In genomic region chr3:144028798-144029411, GRCh38 we compare ENCODE assay signal across 10 cellular contexts. TPM values are rescaled to one million over a fixed set of nuclear protein-coding genes. Genes with fewer than 3 reads are reported as not detected.
A peak's percentile ranks its signal among the peaks of the same experiment; 100 is the strongest.
DNase-seq lines count a peak whose midpoint lies in the region; ATAC-seq, FAIRE-seq and TF ChIP-seq lines count a peak whose summit lies in the region.
"Had no signal": no experiment of that assay in that cellular context is flagged by ENCODE, and none has a peak within 500 bp of the region (broad histone marks: within the 10 kb centered on the region; RNA-seq: fewer than 3 reads in every experiment).

No MANE protein-coding gene starts in this region.

- no peaks in the 10 kb centered on the region for H3K9me3 Mint-ChIP-seq in neural progenitor cell

- SMC1A ChIA-PET in GM12878 (lab: Charles Lee; ENCODE audit: uncharacterized antibody, unreplicated experiment), result interaction anchor here (7.5 kb wide), 1 partner anchor 53 kb away, joined by 53 read pairs; no protein-coding TSS in a partner anchor

- H3K4me3 ChIP-seq in GM12878, result no peak overlapping the region
- H3K4me3 ChIP-seq in esophagus squamous epithelium, result no peak overlapping the region
- no peak overlapping the region for H3K4me3 ChIP-seq in mesendoderm (ENCODE audit: low read length)
- H3K4me3 ChIP-seq in neural progenitor cell, result no peak overlapping the region
- H3K4me3 ChIP-seq: psoas muscle had no signal

- H3K4me1 ChIP-seq in GM12878 (ENCODE audit: control insufficient read depth, insufficient read depth, low read length) (peaks cover 33% of the 10 kb centered on the region), esophagus squamous epithelium (peaks cover 6 to 17% (median 9%) of the 10 kb centered on the region in 3 donors), mesendoderm (ENCODE audit: control insufficient read depth, low read depth, low read length) (no peaks in the 10 kb centered on the region), neural progenitor cell (no peaks in the 10 kb centered on the region)

- H2AFZ ChIP-seq in GM12878 (ENCODE audit: control insufficient read depth, low read depth, low read length), result no peak overlapping the region
- H2AFZ ChIP-seq in neural progenitor cell (replicated peaks), result no peak overlapping the region

- 25% methylated on average over 4 of the region's 4 CpGs for WGBS in GM12878 (ENCODE audit: insufficient coverage, insufficient replicate concordance, low lambda C conversion rate, missing lambda C conversion rate)
- WGBS in esophagus squamous epithelium, 2 donors, result 66 to 71% methylated on average over 4 of the region's 4 CpGs
- WGBS in mesendoderm (ENCODE audit: extremely low coverage, insufficient coverage, low lambda C conversion rate), result no CpG with 5 or more reads among the region's 4 CpGs

- H3K79me1 ChIP-seq in mesendoderm (ENCODE audit: low read length), result no peaks in the 10 kb centered on the region

- H3K36me3 ChIP-seq in GM12878 (ENCODE audit: control insufficient read depth in 2 of 2, insufficient read depth in 2 of 2, low read length in 1 of 2) (no peaks in the 10 kb centered on the region), esophagus squamous epithelium (no peaks in the 10 kb centered on the region), mesendoderm (ENCODE audit: control insufficient read depth, insufficient read depth, low read length) (no peaks in the 10 kb centered on the region), neural progenitor cell (no peaks in the 10 kb centered on the region)

- H4K20me1 ChIP-seq in GM12878 (ENCODE audit: control insufficient read depth, insufficient read depth), result no peaks in the 10 kb centered on the region
- H4K20me1 ChIP-seq in neural progenitor cell (ENCODE audit: low read depth), result no peaks in the 10 kb centered on the region

- peaks cover 2% of the 10 kb centered on the region for H3K27me3 Mint-ChIP-seq in neural progenitor cell (ENCODE audit: insufficient read depth, low read depth)

- DNase-seq in GM13977 (ENCODE audit: low spot score) (peak; percentile 32), GM12878 (ENCODE audit: low read depth, low spot score) (peak; percentile 72), esophagus squamous epithelium (lab: John Stamatoyannopoulos, UW) (no peak), mesendoderm (no peak), neural progenitor cell (ENCODE audit: low spot score) (no peak), D721Med (ENCODE audit: insufficient read length, low spot score) (no peak)
- DNase-seq: psoas muscle had no signal

- TF ChIP-seq POLR2A in GM12878 (IDR thresholded peaks at IDR 0.05; ENCODE audit: low read depth, low read length) (no peak), esophagus squamous epithelium (IDR thresholded peaks at IDR 0.05) (no peak)

- no peak overlapping the region for H3K56ac ChIP-seq in mesendoderm (ENCODE audit: low read length)

- no peak overlapping the region for H4K8ac ChIP-seq in mesendoderm (ENCODE audit: low read depth, low read length)

- no peaks in the 10 kb centered on the region for H3F3A ChIP-seq in neural progenitor cell (ENCODE audit: low read depth)

- RAD21 ChIA-PET in GM12878 (lab: Charles Lee; ENCODE audit: unreplicated experiment), result interaction anchor here (0.6 to 1.5 kb wide), 3 partner anchors 51 to 56 kb away, joined by 3 to 5 read pairs (median 4); no protein-coding TSS in a partner anchor

- POLR2A ChIA-PET in GM12878 (lab: Charles Lee), result no interaction called here

- H3K4ac ChIP-seq in mesendoderm (ENCODE audit: low read depth, low read length), result no peak overlapping the region

- TF ChIP-seq EP300 in GM12878 (IDR thresholded peaks at IDR 0.05; ENCODE audit: borderline replicate concordance in 1 of 2, control insufficient read depth in 1 of 2, low read depth in 2 of 2, low read length in 2 of 2), result peak; percentile 86 to 99

- H3K27ac Mint-ChIP-seq in neural progenitor cell, result no peak overlapping the region
- H3K27ac Mint-ChIP-seq: stimulated activated effector memory CD8-positive, alpha-beta T cell treated with anti-CD3 and anti-CD28 coated beads, Interleukin-12 subunit alpha, Interleukin-12 subunit beta, amount 100 ng/mL, for 72 hours had no signal

- BruUV-seq in GM12878 (replicated peaks; lab: Mats Ljungman, UMichigan), result no TSS peak

- no peak overlapping the region for H2AK5ac ChIP-seq in mesendoderm (ENCODE audit: low read length)

- H3K27me3 ChIP-seq in GM12878 (replicated peaks in 1 of 2; ENCODE audit: control insufficient read depth in 2 of 2, insufficient read depth in 2 of 2, low read length in 1 of 2), result no peaks in the 10 kb centered on the region
- H3K27me3 ChIP-seq in esophagus squamous epithelium, result no peaks in the 10 kb centered on the region
- no peaks in the 10 kb centered on the region for H3K27me3 ChIP-seq in mesendoderm (ENCODE audit: insufficient read depth, low read length, poor library complexity)
- H3K27me3 ChIP-seq in neural progenitor cell, result no peaks in the 10 kb centered on the region

- TF ChIP-seq CTCF in GM13977 (IDR thresholded peaks at IDR 0.05; ENCODE audit: extremely low read depth, insufficient read depth, missing control alignments) (peak; percentile 12), GM12878 (IDR thresholded peaks at IDR 0.05 in 2 of 3, conservative IDR thresholded peaks at IDR 0.05 in 1 of 3; ENCODE audit: control insufficient read depth in 2 of 3, extremely low read depth in 1 of 3, insufficient read depth in 1 of 3, low read depth in 3 of 3, low read length in 3 of 3) (peak in 1 of 3 experiments; percentile 24; a peak in 1 of 6 replicates), esophagus squamous epithelium (IDR thresholded peaks at IDR 0.05) (no peak), neural progenitor cell (IDR thresholded peaks at IDR 0.05) (no peak), D721Med (IDR thresholded peaks at IDR 0.05; ENCODE audit: insufficient read depth, missing control alignments) (no peak)

- peaks cover 13% of the 10 kb centered on the region for H3K4me1 Mint-ChIP-seq in neural progenitor cell
- H3K4me1 Mint-ChIP-seq: stimulated activated effector memory CD8-positive, alpha-beta T cell treated with anti-CD3 and anti-CD28 coated beads, Interleukin-12 subunit alpha, Interleukin-12 subunit beta, amount 100 ng/mL, for 72 hours had no signal

- no peak overlapping the region for H2BK5ac ChIP-seq in mesendoderm (ENCODE audit: low read length)

- intact Hi-C loops in GM12878 (cut with micrococcal nuclease; ENCODE audit: unreplicated experiment), result loop anchor here (2.0 kb wide), 2 partner anchors 56 to 100 kb away; no protein-coding TSS in a partner anchor
- intact Hi-C loops in esophagus squamous epithelium (cut with DNase I), result no loop called here

- H3K27ac ChIP-seq in GM12878 (ENCODE audit: control insufficient read depth, insufficient read depth), result peak overlapping the region; percentile 77
- no peak overlapping the region for H3K27ac ChIP-seq in esophagus squamous epithelium
- H3K27ac ChIP-seq in mesendoderm (ENCODE audit: low read depth, low read length), result no peak overlapping the region
- no peak overlapping the region for H3K27ac ChIP-seq in neural progenitor cell
- H3K27ac ChIP-seq: psoas muscle had no signal

- no peaks in the 10 kb centered on the region for H3K36me3 Mint-ChIP-seq in neural progenitor cell
- H3K36me3 Mint-ChIP-seq: stimulated activated effector memory CD8-positive, alpha-beta T cell treated with anti-CD3 and anti-CD28 coated beads, Interleukin-12 subunit alpha, Interleukin-12 subunit beta, amount 100 ng/mL, for 72 hours had no signal

- CTCF ChIA-PET in GM12878 (lab: Yijun Ruan, JAX), result no interaction called here

- peak; percentile 90 for FAIRE-seq in GM12878 (lab: Jason Lieb, UNC)
- no peak for FAIRE-seq in D721Med (lab: Jason Lieb, UNC)

- ATAC-seq in GM21447 (IDR thresholded peaks at IDR 0.05; ENCODE audit: unreplicated experiment), result peak; percentile 89
- peak; percentile 85 for ATAC-seq in HG03342 (IDR thresholded peaks at IDR 0.05; ENCODE audit: unreplicated experiment)
- peak; percentile 93 for ATAC-seq in GM12878
- ATAC-seq: psoas muscle; stimulated activated effector memory CD8-positive, alpha-beta T cell treated with anti-CD3 and anti-CD28 coated beads, Interleukin-12 subunit alpha, Interleukin-12 subunit beta, amount 100 ng/mL, for 72 hours had no signal

- no peak overlapping the region for H2BK15ac ChIP-seq in mesendoderm (replicated peaks; ENCODE audit: low read depth)

- no peak overlapping the region for H3K4me3 Mint-ChIP-seq in neural progenitor cell
- H3K4me3 Mint-ChIP-seq: stimulated activated effector memory CD8-positive, alpha-beta T cell treated with anti-CD3 and anti-CD28 coated beads, Interleukin-12 subunit alpha, Interleukin-12 subunit beta, amount 100 ng/mL, for 72 hours had no signal

- no peak for TF ChIP-seq RAD21 in GM12878 (IDR thresholded peaks at IDR 0.05; ENCODE audit: insufficient read depth, low read depth, low read length)

- no peak overlapping the region for H3K18ac ChIP-seq in mesendoderm (ENCODE audit: low read length)

- H3K4me2 ChIP-seq in GM12878 (ENCODE audit: control insufficient read depth, insufficient read depth) (peak overlapping the region; percentile 87), mesendoderm (ENCODE audit: low read length) (no peak overlapping the region), neural progenitor cell (no peak overlapping the region)

- H3K23ac ChIP-seq in mesendoderm (ENCODE audit: low read length), result no peak overlapping the region

- in situ Hi-C loops in GM13977 (cut with MboI; ENCODE audit: low pct_unique_long_range_greater_than_20kb, low sequenced_read_pairs, unreplicated experiment) (no loop called here), GM12878 (cut with MboI) (no loop called here)

- H3K79me2 ChIP-seq in GM12878 (ENCODE audit: control insufficient read depth, insufficient read depth, low read length), result no peaks in the 10 kb centered on the region
- no peaks in the 10 kb centered on the region for H3K79me2 ChIP-seq in mesendoderm (ENCODE audit: control insufficient read depth, insufficient read depth, low read length)
- H3K79me2 ChIP-seq in neural progenitor cell (ENCODE audit: low read depth), result no peaks in the 10 kb centered on the region

- H3K9me3 ChIP-seq in GM12878 (replicated peaks; ENCODE audit: control insufficient read depth, insufficient read depth, low read length) (no peaks in the 10 kb centered on the region; the same call in 2 of the 3 replicates), esophagus squamous epithelium (no peaks in the 10 kb centered on the region), neural progenitor cell (ENCODE audit: low read depth) (no peaks in the 10 kb centered on the region)
- H3K9me3 ChIP-seq: psoas muscle had no signal

- H3K9ac ChIP-seq in GM12878 (ENCODE audit: control insufficient read depth, insufficient read depth, low read length), result no peak overlapping the region
- H3K9ac ChIP-seq in mesendoderm (ENCODE audit: low read length), result no peak overlapping the region
- no peak overlapping the region for H3K9ac ChIP-seq in neural progenitor cell

- no peak overlapping the region for H4K5ac ChIP-seq in mesendoderm (ENCODE audit: low read length)

- no peak overlapping the region for H2BK120ac ChIP-seq in mesendoderm (ENCODE audit: low read depth, low read length)

RNA-seq across cellular contexts. Expression of gene DIPK2A, which starts 57.3 kb away (rescaled TPM):
- 23.0 and 26.6 TPM in 2 replicates for total RNA-seq in GM12878 (2013; cell fraction: nucleolus; rRNA removed)
- total RNA-seq in GM12878 (2014; rRNA removed), result 28.5 and 36.4 TPM in 2 replicates
- 15.4 and 15.8 TPM in 2 replicates for total RNA-seq in GM12878 (2014; rRNA removed; fragmentation: Illumina TruSeq; extraction: Trizol)
- total RNA-seq in GM12878 (2021), result 15.6 and 17.3 TPM in 2 replicates
- polyA plus RNA-seq in GM12878 (2011; ENCODE audit: low read depth), result 3.6 TPM
- 7.3 and 12.9 TPM in 2 replicates for polyA plus RNA-seq in GM12878 (2011; rRNA removed)
- polyA plus RNA-seq in GM12878 (2011; cell fraction: cytosol; rRNA removed), result 6.1 and 8.6 TPM in 2 replicates
- 10.5 and 11.1 TPM in 2 replicates for polyA plus RNA-seq in GM12878 (2011; cell fraction: nucleus; rRNA removed)
- 10.7 and 11.5 TPM in 2 replicates for polyA plus RNA-seq in GM12878 (2012)
- 11.4 and 15.5 TPM in 2 replicates for polyA plus RNA-seq in GM12878 (2014; fragmentation: Illumina TruSeq; extraction: Trizol)
- polyA plus RNA-seq in GM12878 (2014; fragmentation: Nextera tagmentation; extraction: Ambion mirVana), result 10 to 100 TPM in 1 of 2 experiments, 1 to 10 TPM in 1; 4.6 to 14.5 TPM
- polyA plus RNA-seq in GM12878 (2014; rRNA removed), result 8.8 and 11.5 TPM in 2 replicates
- polyA plus RNA-seq in GM12878 (2016; fragmentation: Nextera tagmentation; extraction: Ambion mirVana), result 10 to 100 TPM; 15.9 to 21.9 TPM
- 12.8 and 13.2 TPM in 2 replicates for polyA minus RNA-seq in GM12878 (2011; rRNA and poly(A)+ RNA removed)
- polyA minus RNA-seq in GM12878 (2011; cell fraction: cytosol; rRNA and poly(A)+ RNA removed), result 13.3 and 14.3 TPM in 2 replicates
- 37.1 and 62.5 TPM in 2 replicates for polyA minus RNA-seq in GM12878 (2011; cell fraction: nucleus; rRNA and poly(A)+ RNA removed)
- 10 to 100 TPM; 31.7 to 40.1 (median 36.1) TPM for total RNA-seq in esophagus squamous epithelium
- polyA plus RNA-seq in mesendoderm (2013, experiment 1 of 2), result 32.7 TPM
- 34.3 TPM for polyA plus RNA-seq in mesendoderm (2013, experiment 2 of 2)
- total RNA-seq in neural progenitor cell (ENCODE audit: low replicate concordance), result 29.9 and 49.0 TPM in 2 replicates

Comparison
In these comparisons a context has a peak if more than half of its experiments do, and no peak if none do; other contexts are left out.
1. DNase-seq: peak in GM13977 (single experiment) and GM12878 (single experiment); none in esophagus squamous epithelium (single experiment), mesendoderm (single experiment), neural progenitor cell (single experiment) and D721Med (single experiment).
2. Peak in every context shown above with its lines, with median percentiles within 50 percentile points of each other: ATAC-seq.